8 cellular contexts compared by ENCODE assay signal in genomic region chr3:178536271-178537079, GRCh38. TPM values are rescaled to one million over a fixed set of nuclear protein-coding genes. Genes with fewer than 3 reads are reported as not detected.
DNase-seq lines count a peak whose midpoint lies in the region; ATAC-seq and TF ChIP-seq lines count a peak whose summit lies in the region.

KCNMB2 (plus strand) TSS chr3:178536436.

- TF ChIP-seq CTCF in foreskin keratinocyte (conservative IDR thresholded peaks at IDR 0.05) (no peak), prostate gland (IDR thresholded peaks at IDR 0.05) (no peak)
- no peak for TF ChIP-seq CTCF in activated CD8-positive, alpha-beta T cell treated with anti-CD3 and anti-CD28 coated beads for 36 hours (IDR thresholded peaks at IDR 0.05)

- TF ChIP-seq POLR2A in prostate gland (IDR thresholded peaks at IDR 0.05): no peak

- H3K4me3 Mint-ChIP-seq in activated CD8-positive, alpha-beta T cell treated with anti-CD3 and anti-CD28 coated beads for 36 hours: no peak within 1 kb of the TSS

- no peaks in the 10 kb centered on the region for H3K9me3 ChIP-seq in prostate gland

- peak within 1 kb of the TSS; percentile 20 to 22 for H3K4me3 ChIP-seq in prostate gland

- H3K27me3 ChIP-seq in foreskin keratinocyte (no peaks in the 10 kb centered on the region), prostate gland (replicated peaks; ENCODE audit: insufficient read depth) (no peaks in the 10 kb centered on the region)

- intact Hi-C loops in prostate gland (cut with DNase I): no loop called here
- intact Hi-C loops in activated CD8-positive, alpha-beta T cell treated with anti-CD3 and anti-CD28 coated beads for 36 hours (cut with micrococcal nuclease): no loop called here

- DNase-seq in NCI-H524 treated with DMSO at 0.1 percent for 48 hours (lab: John Stamatoyannopoulos, UW) (peak; percentile 35), foreskin keratinocyte (no peak), prostate gland (ENCODE audit: low spot score) (no peak), OCI-M2 (lab: John Stamatoyannopoulos, UW; ENCODE audit: unreplicated experiment) (no peak)
- DNase-seq in activated CD8-positive, alpha-beta T cell treated with anti-CD3 and anti-CD28 coated beads for 36 hours: no peak

- CTCF ChIA-PET in activated CD8-positive, alpha-beta T cell treated with anti-CD3 and anti-CD28 coated beads for 36 hours (lab: Charles Lee): no interaction called here

- H3K9me3 Mint-ChIP-seq in activated CD8-positive, alpha-beta T cell treated with anti-CD3 and anti-CD28 coated beads for 36 hours: peaks cover under 1% of the 10 kb centered on the region

- peak; percentile 40 for ATAC-seq in GM18511 (IDR thresholded peaks at IDR 0.05; ENCODE audit: unreplicated experiment)
- peak; percentile 71 for ATAC-seq in foreskin keratinocyte
- ATAC-seq in activated CD8-positive, alpha-beta T cell treated with anti-CD3 and anti-CD28 coated beads for 36 hours: no peak
- ATAC-seq in GM21737 (IDR thresholded peaks at IDR 0.05; ENCODE audit: unreplicated experiment): no peak
- no peak for ATAC-seq in HG03521 (IDR thresholded peaks at IDR 0.05; ENCODE audit: unreplicated experiment)

- peaks cover 6% of the 10 kb centered on the region for H3K4me1 ChIP-seq in foreskin keratinocyte
- H3K4me1 ChIP-seq in prostate gland (replicated peaks): no peaks in the 10 kb centered on the region

- peaks cover 30% of the 10 kb centered on the region for H3K27me3 Mint-ChIP-seq in activated CD8-positive, alpha-beta T cell treated with anti-CD3 and anti-CD28 coated beads for 36 hours

- H3K27ac ChIP-seq in foreskin keratinocyte (no peak within 1 kb of the TSS), prostate gland (no peak within 1 kb of the TSS)

- WGBS in prostate gland: 2% methylated on average over 17 of the region's 17 CpGs

- H3K27ac Mint-ChIP-seq in activated CD8-positive, alpha-beta T cell treated with anti-CD3 and anti-CD28 coated beads for 36 hours: no peak within 1 kb of the TSS

- POLR2A ChIA-PET in activated CD8-positive, alpha-beta T cell treated with anti-CD3 and anti-CD28 coated beads for 36 hours (lab: Charles Lee): no interaction called here

- H3K4me1 Mint-ChIP-seq in activated CD8-positive, alpha-beta T cell treated with anti-CD3 and anti-CD28 coated beads for 36 hours (ENCODE audit: low read depth): peaks cover 2% of the 10 kb centered on the region

- H3K36me3 ChIP-seq in prostate gland: no peaks in the 10 kb centered on the region

- H3K36me3 Mint-ChIP-seq in activated CD8-positive, alpha-beta T cell treated with anti-CD3 and anti-CD28 coated beads for 36 hours (ENCODE audit: low read depth): no peaks in the 10 kb centered on the region

RNA-seq across cellular contexts. Expression of gene KCNMB2, which starts in this region (rescaled TPM):
- total RNA-seq in foreskin keratinocyte (not detected in 2 replicates), prostate gland (under 1 TPM in 1 of 2 donors, not detected in 1; 0.68 TPM)
- polyA plus RNA-seq in foreskin keratinocyte: not detected in 2 replicates
- total RNA-seq in activated CD8-positive, alpha-beta T cell treated with anti-CD3 and anti-CD28 coated beads for 36 hours: not detected

Comparison
In these comparisons a context has a peak if more than half of its experiments do, and no peak if none do; other contexts are left out.
1. Peak in ATAC-seq in foreskin keratinocyte; RNA of the gene not detected or under 1 TPM.